ENCODE assay signal across 8 cellular contexts in genomic region chr3:48918388-48919214, GRCh38. TPM values are rescaled to one million over a fixed set of nuclear protein-coding genes. Genes with fewer than 3 reads are reported as not detected.
DNase-seq lines count a peak whose midpoint lies in the region; ATAC-seq, FAIRE-seq and TF ChIP-seq lines count a peak whose summit lies in the region.

Gene ARIH2, plus strand, starts transcription at chr3:48918842. Its CDS starts 8,717 bp downstream, at chr3:48927559.

- H3K9me1 ChIP-seq in keratinocyte (ENCODE audit: control insufficient read depth, extremely low read depth, insufficient read depth, low read length) = no peaks in the 10 kb centered on the region

- peaks cover 43% of the 10 kb centered on the region for H3K79me2 ChIP-seq in keratinocyte (ENCODE audit: control insufficient read depth, insufficient read depth, low read length)

- peaks cover 9% of the 10 kb centered on the region for H3K4me1 ChIP-seq in keratinocyte (ENCODE audit: control insufficient read depth, extremely low read depth, insufficient read depth, low read length)

- no peaks in the 10 kb centered on the region for H4K20me1 ChIP-seq in keratinocyte (ENCODE audit: control insufficient read depth, extremely low read depth, insufficient read depth, low read length)

- DNase-seq in AG08395 (ENCODE audit: low spot score) (peak; percentile 98), NCI-H446 (lab: John Stamatoyannopoulos, UW) (peak; percentile 44 to 82), cerebellar cortex (ENCODE audit: low spot score) (peak; percentile 95), keratinocyte (ENCODE audit: low read depth, low spot score) (no peak)
- peak; percentile 93 for DNase-seq in stimulated activated CD4-positive, alpha-beta T cell treated with anti-CD3 and anti-CD28 coated beads, Interleukin-15, amount 100 ng/mL, for 24 hours

- dilution Hi-C loops in keratinocyte (cut with MboI; ENCODE audit: extremely low pct_ligation_motif_present, low sequenced_read_pairs) = no loop called here

- ATAC-seq in GM18867 (IDR thresholded peaks at IDR 0.05; ENCODE audit: unreplicated experiment) (peak; percentile 81), HG03103 (IDR thresholded peaks at IDR 0.05; ENCODE audit: low read depth, unreplicated experiment) (peak; percentile 71)
- peak; percentile 80 to 86 for ATAC-seq in activated CD4-positive, CD25-positive, alpha-beta regulatory T cell treated with anti-CD3 and anti-CD28 coated beads, Interleukin-2, amount 50 U/mL, for 24 hours

- FAIRE-seq in keratinocyte (lab: Jason Lieb, UNC) = peak; percentile 55

- H3K4me3 ChIP-seq in keratinocyte (ENCODE audit: control insufficient read depth in 2 of 3, extremely low read depth in 1 of 3, insufficient read depth in 2 of 3, low read depth in 1 of 3, low read length in 3 of 3) = peak within 1 kb of the TSS; percentile 78 to 97 (median 97)

- H3K27me3 ChIP-seq in keratinocyte (ENCODE audit: control insufficient read depth, extremely low read depth, insufficient read depth, low read length) = no peaks in the 10 kb centered on the region

- peak within 1 kb of the TSS; percentile 92 for H3K4me2 ChIP-seq in keratinocyte (ENCODE audit: control insufficient read depth, extremely low read depth, insufficient read depth, low read depth, low read length)

- peaks cover 0 to 4% of the 10 kb centered on the region in 2 experiments for H3K36me3 ChIP-seq in keratinocyte (ENCODE audit: control insufficient read depth in 2 of 2, extremely low read depth in 1 of 2, insufficient read depth in 2 of 2, low read length in 2 of 2)

- peak within 1 kb of the TSS; percentile 96 for H3K27ac ChIP-seq in keratinocyte (ENCODE audit: control insufficient read depth, insufficient read depth, low read length)

- no peaks in the 10 kb centered on the region for H3K9me3 ChIP-seq in keratinocyte (ENCODE audit: control insufficient read depth, low read depth, low read length)

- TF ChIP-seq CTCF in keratinocyte (optimal IDR thresholded peaks at IDR 0.05 in 1 of 3, IDR thresholded peaks at IDR 0.05 in 1 of 3, conservative IDR thresholded peaks at IDR 0.05 in 1 of 3; ENCODE audit: extremely low read depth in 1 of 3, insufficient read depth in 2 of 3, low read length in 3 of 3) = peak in 1 of 3 experiments; percentile 11

- H3K9ac ChIP-seq in keratinocyte (ENCODE audit: control insufficient read depth, extremely low read depth, insufficient read depth, low read length) = peak within 1 kb of the TSS; percentile 97

- H2AFZ ChIP-seq in keratinocyte (ENCODE audit: control insufficient read depth, low read length) = peak within 1 kb of the TSS; percentile 98

RNA-seq across cellular contexts. Expression of gene ARIH2, which starts in this region (rescaled TPM):
- 58.1 to 71.5 TPM (median 66.7 TPM) in 3 replicates for polyA plus RNA-seq in keratinocyte
- 41.1 TPM for polyA plus RNA-seq in keratinocyte (2011; ENCODE audit: low read depth)
- polyA plus RNA-seq in keratinocyte (2011; cell fraction: cytosol; rRNA removed) = 50.5 and 68.2 TPM in 2 replicates
- 113 and 119 TPM in 2 replicates for polyA plus RNA-seq in keratinocyte (2011; cell fraction: nucleus; rRNA removed)
- 39.7 and 51.4 TPM in 2 replicates for polyA plus RNA-seq in keratinocyte (2012; ENCODE audit: low replicate concordance)
- polyA minus RNA-seq in keratinocyte = 60.8 to 103 TPM (median 65.8 TPM) in 3 replicates
- polyA minus RNA-seq in keratinocyte (2011; cell fraction: cytosol; rRNA and poly(A)+ RNA removed) = 38.4 TPM
- polyA minus RNA-seq in keratinocyte (2011; cell fraction: nucleus; rRNA and poly(A)+ RNA removed) = 45.7 and 64.4 TPM in 2 replicates
